20 cellular contexts compared by ENCODE assay signal in the genomic region with DNA sequence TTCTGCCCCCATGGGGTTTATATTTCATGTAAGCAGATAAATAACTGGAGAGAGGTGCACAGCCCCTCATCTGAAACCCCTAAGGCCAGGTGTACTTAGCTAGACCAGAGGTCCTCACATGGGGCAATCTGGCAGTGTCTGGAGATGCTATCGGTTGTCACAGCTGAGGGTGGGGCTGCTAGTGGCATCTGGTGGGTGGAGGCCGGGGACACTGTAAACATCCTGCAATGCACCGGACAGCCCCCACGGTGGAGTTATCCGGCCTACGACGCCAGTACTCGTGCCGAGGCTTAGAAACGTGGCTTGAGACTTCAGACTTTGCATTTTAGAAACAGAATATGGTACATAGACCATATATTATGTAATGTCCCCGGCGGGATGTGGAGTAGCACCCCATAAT.
DNase-seq lines count a peak whose midpoint lies in the region; ATAC-seq, FAIRE-seq and TF ChIP-seq lines count a peak whose summit lies in the region.
"Had no signal": no experiment of that assay in that cellular context is flagged by ENCODE, and none has a peak within 500 bp of the region (broad histone marks: within the 10 kb centered on the region; RNA-seq: fewer than 3 reads in every experiment).

No MANE protein-coding gene starts in this region.

- no peak for TF ChIP-seq CTCF in natural killer cell (IDR thresholded peaks at IDR 0.05)
- TF ChIP-seq CTCF in kidney (IDR thresholded peaks at IDR 0.05; ENCODE audit: borderline replicate concordance, extremely low read depth, insufficient read depth), result no peak

- no peaks in the 10 kb centered on the region for H3K4me1 Mint-ChIP-seq in natural killer cell treated with Interleukin-12 subunit alpha and Interleukin-12 subunit beta and Interleukin-15 and Interleukin-18, amount 100 ng/mL, for 72 hours (ENCODE audit: low read depth in 2 of 2)
- H3K4me1 Mint-ChIP-seq in natural killer cell, result no peaks in the 10 kb centered on the region
- H3K4me1 Mint-ChIP-seq: CD8-positive, alpha-beta memory T cell had no signal

- no peak overlapping the region for H3K4me3 ChIP-seq in kidney (ENCODE audit: low read length in 2 of 2)
- H3K4me3 ChIP-seq: SJSA1 had no signal

- intact Hi-C loops in natural killer cell (cut with micrococcal nuclease) (no loop called here), kidney (cut with DNase I) (no loop called here), sciatic nerve (cut with DNase I) (no loop called here)

- no peaks in the 10 kb centered on the region for H3K36me3 Mint-ChIP-seq in natural killer cell treated with Interleukin-12 subunit alpha and Interleukin-12 subunit beta and Interleukin-15 and Interleukin-18, amount 100 ng/mL, for 72 hours
- H3K36me3 Mint-ChIP-seq in natural killer cell, result no peaks in the 10 kb centered on the region
- H3K36me3 Mint-ChIP-seq: CD8-positive, alpha-beta memory T cell had no signal

- H3K4me3 Mint-ChIP-seq in natural killer cell treated with Interleukin-12 subunit alpha and Interleukin-12 subunit beta and Interleukin-15 and Interleukin-18, amount 100 ng/mL, for 72 hours, result no peak overlapping the region
- no peak overlapping the region for H3K4me3 Mint-ChIP-seq in natural killer cell
- H3K4me3 Mint-ChIP-seq: CD8-positive, alpha-beta memory T cell; H9 had no signal

- H3K9me3 Mint-ChIP-seq in natural killer cell treated with Interleukin-12 subunit alpha and Interleukin-12 subunit beta and Interleukin-15 and Interleukin-18, amount 100 ng/mL, for 72 hours, result no peaks in the 10 kb centered on the region
- no peaks in the 10 kb centered on the region for H3K9me3 Mint-ChIP-seq in natural killer cell
- H3K9me3 Mint-ChIP-seq: CD8-positive, alpha-beta memory T cell; H9 had no signal

- no peak overlapping the region for H3K9ac ChIP-seq in kidney (ENCODE audit: low read length in 2 of 2)

- no peak overlapping the region for H3K27ac ChIP-seq in kidney (ENCODE audit: low read depth in 2 of 2, low read length in 2 of 2)
- H3K27ac ChIP-seq: SJSA1 had no signal

- FAIRE-seq in kidney (lab: Jason Lieb, UNC), result no peak
- FAIRE-seq: HepG2 had no signal

- ATAC-seq in natural killer cell treated with Interleukin-12 subunit alpha and Interleukin-12 subunit beta and Interleukin-15 and Interleukin-18, amount 100 ng/mL, for 72 hours, result no peak
- no peak for ATAC-seq in natural killer cell
- no peak for ATAC-seq in sciatic nerve
- ATAC-seq in GM19397 (IDR thresholded peaks at IDR 0.05; ENCODE audit: unreplicated experiment), result no peak
- ATAC-seq: HepG2, PC-3 had no signal

- H3K27me3 Mint-ChIP-seq in natural killer cell treated with Interleukin-12 subunit alpha and Interleukin-12 subunit beta and Interleukin-15 and Interleukin-18, amount 100 ng/mL, for 72 hours, result no peaks in the 10 kb centered on the region
- peaks cover 0 to 5% of the 10 kb centered on the region in 2 donors for H3K27me3 Mint-ChIP-seq in natural killer cell (ENCODE audit: low read depth in 2 of 2)

- peak; percentile 44 for DNase-seq in natural killer cell treated with Interleukin-12 subunit alpha and Interleukin-12 subunit beta and Interleukin-15 and Interleukin-18, amount 100 ng/mL, for 72 hours (ENCODE audit: low spot score)
- DNase-seq in natural killer cell (no peak), kidney (peak; percentile 39), sciatic nerve (ENCODE audit: low spot score) (peak; percentile 42), NCI-H345 treated with DMSO at 0.1 percent for 48 hours (lab: John Stamatoyannopoulos, UW; ENCODE audit: unreplicated experiment) (no peak), Ammon's horn (ENCODE audit: low spot score) (no peak)
- DNase-seq: C1 segment of cervical spinal cord, DMS79, H9, KG1, MV-4-11, NCI-H1694 treated with DMSO at 0.1 percent for 48 hours, NCI-H2107, NCI-H510A treated with DMSO at 0.1 percent for 48 hours, NCI-H774, PC-3 had no signal

- no peak overlapping the region for H3K27ac Mint-ChIP-seq in natural killer cell treated with Interleukin-12 subunit alpha and Interleukin-12 subunit beta and Interleukin-15 and Interleukin-18, amount 100 ng/mL, for 72 hours
- H3K27ac Mint-ChIP-seq in natural killer cell, result no peak overlapping the region
- H3K27ac Mint-ChIP-seq: CD8-positive, alpha-beta memory T cell had no signal

- H3K9me3 ChIP-seq in kidney (ENCODE audit: control insufficient read depth in 1 of 2, low read length in 2 of 2), result no peaks in the 10 kb centered on the region
- H3K9me3 ChIP-seq: SJSA1 had no signal

- no peaks in the 10 kb centered on the region for H3K36me3 ChIP-seq in kidney (ENCODE audit: control insufficient read depth in 1 of 2, insufficient read depth in 2 of 2, low read length in 2 of 2)
- H3K36me3 ChIP-seq: SJSA1 had no signal

- H3K4me1 ChIP-seq in kidney (ENCODE audit: control insufficient read depth in 1 of 2, insufficient read depth in 1 of 2, low read depth in 1 of 2, low read length in 2 of 2), result no peaks in the 10 kb centered on the region
- H3K4me1 ChIP-seq: SJSA1 had no signal

Comparison
In these comparisons a context has a peak if more than half of its experiments do, and no peak if none do; other contexts are left out.
1. DNase-seq: peak in natural killer cell treated with Interleukin-12 subunit alpha and Interleukin-12 subunit beta and Interleukin-15 and Interleukin-18, amount 100 ng/mL, for 72 hours (single experiment), kidney (single experiment) and sciatic nerve (single experiment); none in natural killer cell (single experiment), NCI-H345 treated with DMSO at 0.1 percent for 48 hours (single experiment) and Ammon's horn (single experiment).